In the genomic region with DNA sequence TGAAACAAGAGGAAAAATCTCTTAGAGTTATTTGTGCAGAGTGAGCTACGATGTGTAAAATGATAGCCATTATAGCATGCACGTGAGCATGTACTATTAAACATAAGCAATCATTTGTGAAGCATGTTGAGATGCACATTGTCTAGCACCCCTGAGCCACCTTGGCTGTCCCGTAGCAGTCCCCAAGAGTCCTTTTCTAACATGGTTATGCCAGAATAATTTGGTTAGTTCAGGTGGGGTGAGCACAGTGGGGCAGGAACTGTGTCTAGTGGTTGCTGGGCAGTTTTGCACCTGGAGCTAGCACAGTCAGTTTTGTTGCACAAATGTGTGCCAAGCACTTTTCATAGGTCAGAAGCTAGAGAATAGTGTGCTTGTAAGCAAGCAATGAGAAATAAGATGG, we compare ENCODE assay signal across 24 cellular contexts.
DNase-seq lines count a peak whose midpoint lies in the region; ATAC-seq and TF ChIP-seq lines count a peak whose summit lies in the region.
"Had no signal": no experiment of that assay in that cellular context is flagged by ENCODE, and none has a peak within 500 bp of the region (broad histone marks: within the 10 kb centered on the region; RNA-seq: fewer than 3 reads in every experiment).

No MANE protein-coding gene starts in this region.

- peak; percentile 18 for ATAC-seq in activated CD8-positive, alpha-beta T cell treated with anti-CD3 and anti-CD28 coated beads, Interleukin-2, amount 10 ng/mL, durations not matched to agents 7 days and 5 days
- ATAC-seq in mucosa of descending colon (no peak), GM21381 (IDR thresholded peaks at IDR 0.05; ENCODE audit: unreplicated experiment) (no peak)
- ATAC-seq: HCT116, left colon, Panc1, sciatic nerve had no signal

- no peak overlapping the region for H3K4ac ChIP-seq in neuronal stem cell (ENCODE audit: low read length)

- H3K4me3 ChIP-seq in stomach (peak overlapping the region in 2 of 4 donors; percentile 14 to 18), neuronal stem cell (ENCODE audit: low read length in 2 of 2) (no peak overlapping the region), mucosa of descending colon (no peak overlapping the region)
- H3K4me3 ChIP-seq: SJCRH30 had no signal

- no peak overlapping the region for H3K27ac Mint-ChIP-seq in activated naive CD4-positive, alpha-beta T cell treated with anti-CD3 and anti-CD28 coated beads for 36 hours
- H3K27ac Mint-ChIP-seq in activated CD8-positive, alpha-beta T cell treated with anti-CD3 and anti-CD28 coated beads, Interleukin-2, amount 10 ng/mL, durations not matched to agents 7 days and 5 days = peak overlapping the region; percentile 86
- H3K27ac Mint-ChIP-seq in immature natural killer cell = peak overlapping the region; percentile 83 to 98 (median 93)
- H3K27ac Mint-ChIP-seq: IgD-negative memory B cell had no signal

- H3K36me3 Mint-ChIP-seq in activated naive CD4-positive, alpha-beta T cell treated with anti-CD3 and anti-CD28 coated beads for 36 hours (ENCODE audit: low read depth) = no peaks in the 10 kb centered on the region
- H3K36me3 Mint-ChIP-seq in activated CD8-positive, alpha-beta T cell treated with anti-CD3 and anti-CD28 coated beads, Interleukin-2, amount 10 ng/mL, durations not matched to agents 7 days and 5 days (ENCODE audit: low read depth) = peaks cover 79% of the 10 kb centered on the region
- H3K36me3 Mint-ChIP-seq in immature natural killer cell = peaks cover 7 to 15% (median 11%) of the 10 kb centered on the region in 3 donors
- H3K36me3 Mint-ChIP-seq: IgD-negative memory B cell had no signal

- H2AK5ac ChIP-seq in neuronal stem cell (ENCODE audit: low read depth, low read length) = no peak overlapping the region

- H3K18ac ChIP-seq in neuronal stem cell (ENCODE audit: low read length) = no peak overlapping the region

- TF ChIP-seq CTCF in stomach (IDR thresholded peaks at IDR 0.05) = no peak
- no peak for TF ChIP-seq CTCF in mucosa of descending colon (IDR thresholded peaks at IDR 0.05)

- H3K27me3 ChIP-seq in stomach (no peaks in the 10 kb centered on the region), neuronal stem cell (ENCODE audit: control insufficient read depth in 3 of 3, insufficient read depth in 3 of 3, low read depth in 1 of 3, low read length in 3 of 3) (no peaks in the 10 kb centered on the region)

- no peak for DNase-seq in activated naive CD4-positive, alpha-beta T cell treated with anti-CD3 and anti-CD28 coated beads for 36 hours
- DNase-seq in activated naive CD4-positive, alpha-beta T cell treated with Interleukin-2 at 50 U/mL for 16 hours = no peak
- peak; percentile 43 for DNase-seq in activated CD8-positive, alpha-beta T cell treated with anti-CD3 and anti-CD28 coated beads, Interleukin-2, amount 10 ng/mL, durations not matched to agents 7 days and 5 days
- no peak for DNase-seq in immature natural killer cell
- DNase-seq in stomach = no peak
- no peak for DNase-seq in neuronal stem cell (ENCODE audit: low spot score)
- DNase-seq in mucosa of descending colon = no peak
- DNase-seq: activated CD4-positive, alpha-beta T cell treated with anti-CD3 and anti-CD28 coated beads, Interleukin-2, amount 50 U/mL, for 1 hour; activated effector memory CD4-positive, alpha-beta T cell treated with Interleukin-2 at 50 U/mL for 16 hours; amygdala; C1 segment of cervical spinal cord; dermis blood vessel endothelial cell; DMS153; glutamatergic neuron; left colon; mesendoderm; NK-92 treated with Interleukin-12 subunit alpha and Interleukin-12 subunit beta, amount 100 ng/mL, for 24 hours; SJCRH30 had no signal

- WGBS in stomach, 5 donors = 78 to 94% (median 92%) methylated on average over 3 of the region's 3 CpGs
- WGBS in neuronal stem cell (ENCODE audit: extremely low coverage in 2 of 2, insufficient read length in 2 of 2, insufficient replicate concordance in 1 of 2), 2 donors = no CpG with 5 or more reads among the region's 3 CpGs

- CTCF ChIA-PET in activated naive CD4-positive, alpha-beta T cell treated with anti-CD3 and anti-CD28 coated beads for 36 hours (lab: Charles Lee) = interaction anchor here (1.1 to 1.2 kb wide), 2 partner anchors 8 to 62 kb away, joined by 3 read pairs; no protein-coding TSS in a partner anchor
- CTCF ChIA-PET in activated CD8-positive, alpha-beta T cell treated with anti-CD3 and anti-CD28 coated beads, Interleukin-2, amount 10 ng/mL, durations not matched to agents 7 days and 5 days (lab: Charles Lee) = interaction anchor here (0.7 to 5.3 kb wide), 10 partner anchors 13 to 957 kb away, joined by 3 to 44 read pairs (median 4); no protein-coding TSS in a partner anchor

- H3K4me1 ChIP-seq in stomach = no peaks in the 10 kb centered on the region
- H3K4me1 ChIP-seq in neuronal stem cell (ENCODE audit: control insufficient read depth in 2 of 2, insufficient read depth in 1 of 2, low read depth in 1 of 2, low read length in 2 of 2) = peaks cover 10 to 12% of the 10 kb centered on the region in 2 donors
- no peaks in the 10 kb centered on the region for H3K4me1 ChIP-seq in mucosa of descending colon (ENCODE audit: low read depth)
- H3K4me1 ChIP-seq: SJCRH30 had no signal

- H3K36me3 ChIP-seq in stomach (no peaks in the 10 kb centered on the region), neuronal stem cell (replicated peaks in 1 of 2; ENCODE audit: control insufficient read depth in 2 of 2, insufficient read depth in 2 of 2, low read length in 2 of 2) (no peaks in the 10 kb centered on the region), mucosa of descending colon (ENCODE audit: low read depth) (no peaks in the 10 kb centered on the region)
- H3K36me3 ChIP-seq: SJCRH30 had no signal

- H3K27me3 Mint-ChIP-seq in activated naive CD4-positive, alpha-beta T cell treated with anti-CD3 and anti-CD28 coated beads for 36 hours (ENCODE audit: low read depth) = no peaks in the 10 kb centered on the region
- no peaks in the 10 kb centered on the region for H3K27me3 Mint-ChIP-seq in activated CD8-positive, alpha-beta T cell treated with anti-CD3 and anti-CD28 coated beads, Interleukin-2, amount 10 ng/mL, durations not matched to agents 7 days and 5 days (ENCODE audit: low read depth)
- peaks cover 2 to 8% (median 5%) of the 10 kb centered on the region in 3 donors for H3K27me3 Mint-ChIP-seq in immature natural killer cell (ENCODE audit: low read depth in 3 of 3)

- H3K9me3 ChIP-seq in stomach (no peaks in the 10 kb centered on the region), neuronal stem cell (replicated peaks in 1 of 2; ENCODE audit: control insufficient read depth in 2 of 2, insufficient read depth in 1 of 2, low read depth in 1 of 2, low read length in 2 of 2) (no peaks in the 10 kb centered on the region), mucosa of descending colon (no peaks in the 10 kb centered on the region)
- H3K9me3 ChIP-seq: SJCRH30 had no signal

- H2AFZ ChIP-seq in neuronal stem cell (ENCODE audit: low read length) = no peak overlapping the region

- no peak overlapping the region for H4K91ac ChIP-seq in neuronal stem cell (ENCODE audit: low read depth, low read length, poor library complexity)

- no peak for TF ChIP-seq POLR2A in stomach (IDR thresholded peaks at IDR 0.05)

- no peak overlapping the region for H3K23ac ChIP-seq in neuronal stem cell (ENCODE audit: low read depth, low read length, poor library complexity)

- peak overlapping the region; percentile 39 for H3K4me3 Mint-ChIP-seq in activated naive CD4-positive, alpha-beta T cell treated with anti-CD3 and anti-CD28 coated beads for 36 hours
- H3K4me3 Mint-ChIP-seq in activated CD8-positive, alpha-beta T cell treated with anti-CD3 and anti-CD28 coated beads, Interleukin-2, amount 10 ng/mL, durations not matched to agents 7 days and 5 days = peak overlapping the region; percentile 76
- peak overlapping the region; percentile 80 to 90 (median 86) for H3K4me3 Mint-ChIP-seq in immature natural killer cell
- H3K4me3 Mint-ChIP-seq: neural crest cell had no signal

- H2BK120ac ChIP-seq in neuronal stem cell (ENCODE audit: low read depth, low read length) = no peak overlapping the region

- no peak for TF ChIP-seq EP300 in stomach (IDR thresholded peaks at IDR 0.05)

- H4K8ac ChIP-seq in neuronal stem cell (ENCODE audit: low read depth, low read length) = no peak overlapping the region

- intact Hi-C loops in activated naive CD4-positive, alpha-beta T cell treated with anti-CD3 and anti-CD28 coated beads for 36 hours (cut with micrococcal nuclease) = loop anchor here (5.0 kb wide), 1 partner anchor 955 kb away; the partner anchor contains the start of gene ID2
- intact Hi-C loops in stomach (cut with DNase I; ENCODE audit: low total_unique reads) (no loop called here), mucosa of descending colon (cut with DNase I, micrococcal nuclease) (no loop called here)

- POLR2A ChIA-PET in activated CD8-positive, alpha-beta T cell treated with anti-CD3 and anti-CD28 coated beads, Interleukin-2, amount 10 ng/mL, durations not matched to agents 7 days and 5 days (lab: Charles Lee) = interaction anchor here (0.9 to 7.7 kb wide), 13 partner anchors 27 to 958 kb away, joined by 3 to 86 read pairs (median 14); partner anchors contain the start of gene ID2

- H2BK15ac ChIP-seq in neuronal stem cell (ENCODE audit: low read length) = no peak overlapping the region

- H3K14ac ChIP-seq in neuronal stem cell (ENCODE audit: low read length) = no peak overlapping the region

- H3K79me1 ChIP-seq in neuronal stem cell (ENCODE audit: low read depth, low read length) = no peaks in the 10 kb centered on the region

- H3K9me3 Mint-ChIP-seq in activated naive CD4-positive, alpha-beta T cell treated with anti-CD3 and anti-CD28 coated beads for 36 hours = no peaks in the 10 kb centered on the region
- peaks cover 5% of the 10 kb centered on the region for H3K9me3 Mint-ChIP-seq in activated CD8-positive, alpha-beta T cell treated with anti-CD3 and anti-CD28 coated beads, Interleukin-2, amount 10 ng/mL, durations not matched to agents 7 days and 5 days (ENCODE audit: insufficient read depth)
- no peaks in the 10 kb centered on the region for H3K9me3 Mint-ChIP-seq in immature natural killer cell
- H3K9me3 Mint-ChIP-seq: IgD-negative memory B cell, neural crest cell had no signal

- H2BK5ac ChIP-seq in neuronal stem cell (ENCODE audit: low read length) = no peak overlapping the region

- H3K9ac ChIP-seq in neuronal stem cell (ENCODE audit: low read depth, low read length, poor library complexity) = no peak overlapping the region

- H2BK12ac ChIP-seq in neuronal stem cell (ENCODE audit: low read length) = no peak overlapping the region

- H3K4me2 ChIP-seq in neuronal stem cell (ENCODE audit: insufficient read depth, low read length, poor library complexity, severe bottlenecking) = no peak overlapping the region

- peak overlapping the region in 3 of 5 donors; percentile 29 to 46 (median 44) for H3K27ac ChIP-seq in stomach
- H3K27ac ChIP-seq in neuronal stem cell (replicated peaks; ENCODE audit: low read length) = no peak overlapping the region
- H3K27ac ChIP-seq: SJCRH30 had no signal

- peaks cover 20% of the 10 kb centered on the region for H3K4me1 Mint-ChIP-seq in activated naive CD4-positive, alpha-beta T cell treated with anti-CD3 and anti-CD28 coated beads for 36 hours (ENCODE audit: low read depth)
- H3K4me1 Mint-ChIP-seq in activated CD8-positive, alpha-beta T cell treated with anti-CD3 and anti-CD28 coated beads, Interleukin-2, amount 10 ng/mL, durations not matched to agents 7 days and 5 days (ENCODE audit: low read depth) = peaks cover 69% of the 10 kb centered on the region
- peaks cover 96 to 98% of the 10 kb centered on the region in 2 donors for H3K4me1 Mint-ChIP-seq in immature natural killer cell
- H3K4me1 Mint-ChIP-seq: IgD-negative memory B cell had no signal
